ENCODE assay signal across 8 cellular contexts in the genomic region with DNA sequence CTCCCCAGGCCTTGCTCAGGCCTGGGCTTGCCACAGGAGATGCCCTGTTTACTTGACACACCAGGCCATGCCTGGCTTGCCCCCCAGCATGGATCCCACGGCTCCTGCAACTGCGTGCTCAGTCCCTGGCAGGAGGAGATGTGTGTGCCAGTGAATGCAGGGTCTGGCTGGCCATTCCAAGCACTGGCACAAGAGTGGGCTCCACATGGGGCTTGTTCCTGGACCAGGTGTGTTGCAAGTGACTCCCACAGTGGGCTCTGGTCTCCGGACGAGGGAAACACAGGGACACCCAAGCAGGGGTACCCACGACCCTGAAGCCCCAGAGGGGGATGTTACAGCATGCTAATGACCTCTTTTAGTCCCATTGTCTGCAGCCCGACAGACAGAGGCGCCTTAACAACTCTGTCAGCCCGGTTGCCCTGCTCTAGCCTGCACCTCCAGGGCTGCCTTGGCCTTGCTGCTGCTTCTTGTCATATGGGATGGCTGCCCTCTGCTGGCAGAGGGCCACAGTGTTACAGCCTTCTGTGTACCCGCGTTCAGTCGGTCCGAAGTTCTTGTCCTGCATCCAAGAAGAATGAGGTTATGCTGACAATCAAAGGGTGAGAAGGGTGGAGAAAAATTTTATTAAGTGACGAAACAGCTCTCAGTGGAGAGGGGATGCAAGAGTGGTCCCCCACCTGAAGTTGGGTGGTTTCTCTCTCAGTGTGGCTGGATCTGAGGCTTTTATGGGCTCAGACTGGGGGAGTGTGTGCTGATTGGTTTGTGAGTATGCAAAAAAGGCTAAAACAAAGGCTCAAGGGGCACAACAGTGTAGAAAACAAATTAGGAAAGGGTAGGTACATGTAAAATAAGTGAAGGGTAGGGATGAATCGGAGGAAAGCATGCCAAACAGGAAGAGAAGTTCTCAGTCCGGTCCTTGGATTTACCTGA.
DNase-seq lines count a peak whose midpoint lies in the region; ATAC-seq, FAIRE-seq and TF ChIP-seq lines count a peak whose summit lies in the region.

No MANE protein-coding gene starts in this region.

- H3K27ac Mint-ChIP-seq in CD8-positive, alpha-beta T cell: no peak overlapping the region
- no peak overlapping the region for H3K27ac Mint-ChIP-seq in T-cell

- BruUV-seq in HepG2 (replicated peaks; lab: Mats Ljungman, UMichigan): no TSS peak

- TF ChIP-seq CTCF in CD8-positive, alpha-beta T cell (IDR thresholded peaks at IDR 0.05): peak; percentile 23
- peak; percentile 70 for TF ChIP-seq CTCF in brain microvascular endothelial cell (IDR thresholded peaks at IDR 0.05; ENCODE audit: low read depth, low read length, missing control alignments)
- peak; percentile 98 for TF ChIP-seq CTCF in HepG2 (CRISPR knock-in tag; IDR thresholded peaks at IDR 0.05)
- no peak for TF ChIP-seq CTCF in testis (IDR thresholded peaks at IDR 0.05)
- no peak for TF ChIP-seq CTCF in suprapubic skin (IDR thresholded peaks at IDR 0.05)

- H3K9ac ChIP-seq in HepG2 (ENCODE audit: insufficient read depth, low read depth, low read length): no peak overlapping the region

- no peaks in the 10 kb centered on the region for H4K20me1 ChIP-seq in HepG2 (ENCODE audit: insufficient read depth, low read length)

- TF ChIP-seq RAD21 in HepG2 (CRISPR knock-in tag; IDR thresholded peaks at IDR 0.05): peak; percentile 92

- H3K27me3 ChIP-seq in CD8-positive, alpha-beta T cell (ENCODE audit: insufficient read depth, low read length): no peaks in the 10 kb centered on the region
- H3K27me3 ChIP-seq in H7 (ENCODE audit: control insufficient read depth, insufficient read depth, low read length) (no peaks in the 10 kb centered on the region), brain microvascular endothelial cell (replicated peaks) (no peaks in the 10 kb centered on the region), HepG2 (ENCODE audit: control insufficient read depth in 1 of 2, insufficient read depth in 2 of 2, low read length in 2 of 2) (no peaks in the 10 kb centered on the region), testis (no peaks in the 10 kb centered on the region), suprapubic skin (no peaks in the 10 kb centered on the region)

- H3K9me3 Mint-ChIP-seq in CD8-positive, alpha-beta T cell: no peaks in the 10 kb centered on the region
- no peaks in the 10 kb centered on the region for H3K9me3 Mint-ChIP-seq in T-cell

- no peaks in the 10 kb centered on the region for H3K79me2 ChIP-seq in HepG2 (ENCODE audit: insufficient read depth, low read length)

- POLR2A ChIA-PET in CD8-positive, alpha-beta T cell (lab: Charles Lee): no interaction called here
- POLR2A ChIA-PET in T-cell (lab: Charles Lee) (no interaction called here), HepG2 (lab: Yijun Ruan, JAX) (interaction anchor here (0.6 kb wide), 1 partner anchor 181 kb away, joined by 3 read pairs; the partner anchor contains the start of genes MBD5 and ORC4)

- H3K4me1 ChIP-seq in CD8-positive, alpha-beta T cell (ENCODE audit: insufficient read depth, low read length): no peaks in the 10 kb centered on the region
- peaks cover 11% of the 10 kb centered on the region for H3K4me1 ChIP-seq in HepG2 (ENCODE audit: insufficient read depth, low read length)
- H3K4me1 ChIP-seq in testis: no peaks in the 10 kb centered on the region
- no peaks in the 10 kb centered on the region for H3K4me1 ChIP-seq in suprapubic skin

- H3K4me1 Mint-ChIP-seq in CD8-positive, alpha-beta T cell (ENCODE audit: low read depth): peaks cover 4% of the 10 kb centered on the region
- peaks cover 0 to 9% (median 6%) of the 10 kb centered on the region in 3 donors for H3K4me1 Mint-ChIP-seq in T-cell

- no peak overlapping the region for H3K27ac ChIP-seq in CD8-positive, alpha-beta T cell (ENCODE audit: low read depth, low read length)
- H3K27ac ChIP-seq in brain microvascular endothelial cell: no peak overlapping the region
- H3K27ac ChIP-seq in HepG2 (ENCODE audit: extremely low read length, insufficient read depth, low read length): no peak overlapping the region
- no peak overlapping the region for H3K27ac ChIP-seq in testis
- no peak overlapping the region for H3K27ac ChIP-seq in suprapubic skin

- 44% methylated on average over 15 of the region's 15 CpGs for WGBS in HepG2 (ENCODE audit: low lambda C conversion rate)
- 88 to 94% methylated on average over 9 to 15 of the region's 15 CpGs for WGBS in testis, 2 donors
- 92% methylated on average over 13 of the region's 15 CpGs for WGBS in suprapubic skin

- H3K36me3 Mint-ChIP-seq in CD8-positive, alpha-beta T cell: peaks cover 6% of the 10 kb centered on the region
- H3K36me3 Mint-ChIP-seq in T-cell: peaks cover 9% of the 10 kb centered on the region

- CTCF ChIA-PET in CD8-positive, alpha-beta T cell (lab: Charles Lee): interaction anchor here (0.7 to 1.1 kb wide), 3 partner anchors 15 to 226 kb away, joined by 3 to 12 read pairs (median 3); no protein-coding TSS in a partner anchor
- CTCF ChIA-PET in T-cell (lab: Charles Lee) (interaction anchor here in 1 of 2 donors (1.8 kb wide), 1 partner anchor 211 kb away, joined by 4 read pairs; no protein-coding TSS in a partner anchor), HepG2 (lab: Yijun Ruan, JAX; ENCODE audit: low intra/inter-chr PET ratio, low total read pairs) (interaction anchor here (1.0 to 4.1 kb wide), 3 partner anchors 211 to 308 kb away, joined by 3 to 69 read pairs (median 26); no protein-coding TSS in a partner anchor)

- H3K36me3 ChIP-seq in CD8-positive, alpha-beta T cell (ENCODE audit: insufficient read depth, low read length): peaks cover 5% of the 10 kb centered on the region
- no peaks in the 10 kb centered on the region for H3K36me3 ChIP-seq in H7 (replicated peaks; ENCODE audit: control insufficient read depth, insufficient read depth, low read length)
- H3K36me3 ChIP-seq in brain microvascular endothelial cell (replicated peaks): no peaks in the 10 kb centered on the region
- no peaks in the 10 kb centered on the region for H3K36me3 ChIP-seq in HepG2 (replicated peaks in 1 of 2; ENCODE audit: control insufficient read depth in 1 of 2, insufficient read depth in 2 of 2, low read length in 2 of 2)
- H3K36me3 ChIP-seq in testis (ENCODE audit: low read depth, missing control alignments): no peaks in the 10 kb centered on the region
- no peaks in the 10 kb centered on the region for H3K36me3 ChIP-seq in suprapubic skin

- no peaks in the 10 kb centered on the region for H3K9me3 ChIP-seq in CD8-positive, alpha-beta T cell (ENCODE audit: low read length)
- H3K9me3 ChIP-seq in HepG2 (ENCODE audit: low read length) (no peaks in the 10 kb centered on the region), testis (no peaks in the 10 kb centered on the region), suprapubic skin (no peaks in the 10 kb centered on the region)

- no peak for ATAC-seq in CD8-positive, alpha-beta T cell
- ATAC-seq in T-cell (replicated peaks in 1 of 4): peak in 3 of 4 experiments; percentile 49 to 61 (median 50)
- ATAC-seq in HepG2: peak; percentile 100
- no peak for ATAC-seq in GM21390 (IDR thresholded peaks at IDR 0.05; ENCODE audit: unreplicated experiment)

- no peak overlapping the region for H2AFZ ChIP-seq in HepG2 (ENCODE audit: low read length)

- FAIRE-seq in HepG2 (lab: Jason Lieb, UNC): peak; percentile 44

- no peak overlapping the region for H3K4me3 ChIP-seq in CD8-positive, alpha-beta T cell (ENCODE audit: low read depth, low read length)
- no peak overlapping the region for H3K4me3 ChIP-seq in H7 (ENCODE audit: insufficient read depth, low read depth, low read length)
- H3K4me3 ChIP-seq in brain microvascular endothelial cell (ENCODE audit: low read depth, low read length): no peak overlapping the region
- H3K4me3 ChIP-seq in HepG2 (replicated peaks in 1 of 3; ENCODE audit: insufficient read depth in 1 of 3, low read depth in 2 of 3, low read length in 3 of 3): no peak overlapping the region
- H3K4me3 ChIP-seq in testis: no peak overlapping the region
- H3K4me3 ChIP-seq in suprapubic skin: no peak overlapping the region

- TF ChIP-seq EP300 in HepG2 (IDR thresholded peaks at IDR 0.05; ENCODE audit: low read depth in 2 of 2, low read length in 2 of 2): no peak
- TF ChIP-seq EP300 in HepG2 (CRISPR knock-in tag; IDR thresholded peaks at IDR 0.05; ENCODE audit: borderline replicate concordance): no peak
- TF ChIP-seq EP300 in suprapubic skin (IDR thresholded peaks at IDR 0.05): no peak

- in situ Hi-C loops in brain microvascular endothelial cell (cut with HindIII; ENCODE audit: low pct_ligation_motif_present, low sequenced_read_pairs) (no loop called here), HepG2 (cut with HindIII; ENCODE audit: extremely low pct_ligation_motif_present, low pct_unique_long_range_greater_than_20kb) (loop anchor here (5.0 to 10.0 kb wide), 2 partner anchors 264 to 303 kb away; no protein-coding TSS in a partner anchor)

- peak overlapping the region; percentile 33; the same call in 1 of the 2 replicates for H3K4me2 ChIP-seq in HepG2 (ENCODE audit: low read depth, low read length)

- intact Hi-C loops in CD8-positive, alpha-beta T cell (cut with DNase I, micrococcal nuclease): loop anchor here (1.0 to 10.0 kb wide), 2 partner anchors 211 to 793 kb away; no protein-coding TSS in a partner anchor
- intact Hi-C loops in HepG2 (cut with micrococcal nuclease; ENCODE audit: unreplicated experiment) (loop anchor here (1.0 to 10.0 kb wide), 6 partner anchors 181 to 1467 kb away; partner anchors contain the start of gene ORC4), testis (cut with DNase I; ENCODE audit: low total_unique reads) (no loop called here)

- TF ChIP-seq POLR2A in HepG2 (IDR thresholded peaks at IDR 0.05; ENCODE audit: insufficient read depth in 1 of 2, low read depth in 2 of 2, low read length in 2 of 2) (no peak), testis (IDR thresholded peaks at IDR 0.05) (no peak), suprapubic skin (IDR thresholded peaks at IDR 0.05) (no peak)

- DNase-seq in CD8-positive, alpha-beta T cell: peak in 5 of 7 experiments; percentile 2 to 45 (median 16)
- DNase-seq in H7 (peak; percentile 43), T-cell (peak in 28 of 34 experiments; percentile 2 to 47 (median 20)), brain microvascular endothelial cell (peak; percentile 36), HepG2 (ENCODE audit: low spot score) (peak; percentile 87), testis (peak; percentile 37), suprapubic skin (ENCODE audit: low spot score in 2 of 2) (no peak)

- H3K4me3 Mint-ChIP-seq in CD8-positive, alpha-beta T cell: no peak overlapping the region
- H3K4me3 Mint-ChIP-seq in T-cell: no peak overlapping the region

- H3K27me3 Mint-ChIP-seq in CD8-positive, alpha-beta T cell (ENCODE audit: low read depth): no peaks in the 10 kb centered on the region
- H3K27me3 Mint-ChIP-seq in T-cell: no peaks in the 10 kb centered on the region

TF ChIP-seq in HepG2, 621 proteins besides CTCF, POLR2A, EP300 and RAD21 (continues in another document):
- TF ChIP-seq NR2F6 (IDR thresholded peaks at IDR 0.05) (no peak), NR2F6 (CRISPR knock-in tag; IDR thresholded peaks at IDR 0.05) (no peak), ATF7-NPFF (CRISPR knock-in tag; IDR thresholded peaks at IDR 0.05; ENCODE audit: low read depth) (0 out of 2 replicates have a peak, but pooled peaks have one; percentile 41), MED1 (CRISPR knock-in tag; IDR thresholded peaks at IDR 0.05) (no peak), STAG1 (CRISPR knock-in tag; IDR thresholded peaks at IDR 0.05) (peak; percentile 96), FOXA1 (IDR thresholded peaks at IDR 0.05) (no peak), FOXA1 (CRISPR knock-in tag; IDR thresholded peaks at IDR 0.05) (peak; percentile 69)

Comparison
In these comparisons a context has a peak if more than half of its experiments do, and no peak if none do; other contexts are left out.
1. ATAC-seq: peak in T-cell (3 of 4) and HepG2 (single experiment); none in CD8-positive, alpha-beta T cell (single experiment) and GM21390 (single experiment).
2. DNase-seq: peak in CD8-positive, alpha-beta T cell (5 of 7), H7 (single experiment), T-cell (28 of 34), brain microvascular endothelial cell (single experiment), HepG2 (single experiment) and testis (single experiment); none in suprapubic skin (0 of 2).
3. CTCF ChIP-seq: peak in CD8-positive, alpha-beta T cell (single experiment), brain microvascular endothelial cell (single experiment) and HepG2 (single experiment); none in testis (0 of 3) and suprapubic skin (0 of 2).